Comparison of ENCODE assay signal across 9 cellular contexts in genomic region chr15:57610130-57610529, GRCh38. TPM values are rescaled to one million over a fixed set of nuclear protein-coding genes. Genes with fewer than 3 reads are reported as not detected.
A peak's percentile ranks its signal among the peaks of the same experiment; 100 is the strongest.
DNase-seq lines count a peak whose midpoint lies in the region; ATAC-seq, FAIRE-seq and TF ChIP-seq lines count a peak whose summit lies in the region.
"Had no signal": no experiment of that assay in that cellular context is flagged by ENCODE, and none has a peak within 500 bp of the region (broad histone marks: within the 10 kb centered on the region; RNA-seq: fewer than 3 reads in every experiment).

No MANE protein-coding gene starts in this region.

- peaks cover 70% of the 10 kb centered on the region for H3K4me1 ChIP-seq in PC-3 (ENCODE audit: insufficient read depth, low read length)
- peaks cover 45 to 50% (median 47%) of the 10 kb centered on the region in 3 donors for H3K4me1 ChIP-seq in pancreas

- no peaks in the 10 kb centered on the region for H3K9me3 ChIP-seq in PC-3 (ENCODE audit: low read length)
- no peaks in the 10 kb centered on the region for H3K9me3 ChIP-seq in pancreas

- no peaks in the 10 kb centered on the region for H3K36me3 Mint-ChIP-seq in immature natural killer cell

- H3K27me3 ChIP-seq in PC-3 (ENCODE audit: low read length) = no peaks in the 10 kb centered on the region
- no peaks in the 10 kb centered on the region for H3K27me3 ChIP-seq in pancreas

- no TSS peak for BruUV-seq in PC-3 (replicated peaks; lab: Mats Ljungman, UMichigan)

- H2AFZ ChIP-seq in PC-3 (ENCODE audit: low read length) = no peak overlapping the region

- no peaks in the 10 kb centered on the region for H3F3A ChIP-seq in PC-3 (ENCODE audit: low read length, unreplicated experiment)

- no peaks in the 10 kb centered on the region for H3K9me2 ChIP-seq in PC-3 (replicated peaks; ENCODE audit: low read length)

- H4K20me1 ChIP-seq in PC-3 (ENCODE audit: low read length) = no peaks in the 10 kb centered on the region

- no peaks in the 10 kb centered on the region for H3K4me1 Mint-ChIP-seq in immature natural killer cell

- no peaks in the 10 kb centered on the region; the same call in 1 of the 2 replicates for H3K79me2 ChIP-seq in PC-3 (ENCODE audit: low read length)

- intact Hi-C loops in PC-3 (cut with micrococcal nuclease) = no loop called here
- intact Hi-C loops in pancreas (cut with DNase I) = loop anchor here in 1 of 3 donors (5.0 kb wide), 1 partner anchor 53 kb away; no protein-coding TSS in a partner anchor

- H3K27ac ChIP-seq in PC-3 (ENCODE audit: low read length) (peak overlapping the region; percentile 95), pancreas (peak overlapping the region; percentile 51 to 69 (median 64))

- no peak overlapping the region for H3K27ac Mint-ChIP-seq in immature natural killer cell

- peak; percentile 91 for FAIRE-seq in pancreas (lab: Jason Lieb, UNC)

- CTCF ChIA-PET in PC-3 (lab: Charles Lee) = interaction anchor here (0.8 kb wide), 1 partner anchor 19 kb away, joined by 3 read pairs; no protein-coding TSS in a partner anchor

- no peak overlapping the region for H3K4me3 Mint-ChIP-seq in immature natural killer cell

- no peaks in the 10 kb centered on the region for H3K9me3 Mint-ChIP-seq in immature natural killer cell

- WGBS in pancreas, 2 donors = 13 to 14% methylated on average over 8 of the region's 8 CpGs

- H3K4me3 ChIP-seq in PC-3 (ENCODE audit: low read length) = peak overlapping the region; percentile 5; the same call in 1 of the 2 replicates
- no peak overlapping the region for H3K4me3 ChIP-seq in pancreas

- TF ChIP-seq CTCF in PC-3 (conservative IDR thresholded peaks at IDR 0.05; ENCODE audit: low read depth, low read length) (no peak), pancreas (IDR thresholded peaks at IDR 0.05) (no peak)

- ATAC-seq in PC-3 = peak; percentile 53
- ATAC-seq in pancreas = peak; percentile 72 to 85 (median 81)
- no peak for ATAC-seq in GM18520 (IDR thresholded peaks at IDR 0.05; ENCODE audit: unreplicated experiment)

- peaks cover 0 to 8% (median 8%) of the 10 kb centered on the region in 3 donors for H3K27me3 Mint-ChIP-seq in immature natural killer cell (ENCODE audit: low read depth in 3 of 3)

- H3K36me3 ChIP-seq in PC-3 (ENCODE audit: low read depth, low read length) = no peaks in the 10 kb centered on the region
- H3K36me3 ChIP-seq in pancreas = no peaks in the 10 kb centered on the region

- H3K4me2 ChIP-seq in PC-3 (ENCODE audit: low read length) = peak overlapping the region; percentile 73

- POLR2A ChIA-PET in PC-3 (lab: Charles Lee; ENCODE audit: unreplicated experiment) = no interaction called here

- peak; percentile 10 for DNase-seq in DMS79 (lab: John Stamatoyannopoulos, UW)
- DNase-seq in PC-3 = peak; percentile 93
- peak; percentile 3 for DNase-seq in fibroblast of peridontal ligament (ENCODE audit: extremely low read depth)
- peak; percentile 77 to 90 (median 84) for DNase-seq in pancreas
- DNase-seq in NCI-H2107 treated with DMSO at 0.1 percent for 48 hours (lab: John Stamatoyannopoulos, UW; ENCODE audit: unreplicated experiment) = no peak
- DNase-seq in activated CD8-positive, alpha-beta memory T cell treated with anti-CD3 and anti-CD28 coated beads, Interleukin-2, amount 50 U/mL, for 4 hours = no peak
- DNase-seq in immature natural killer cell = no peak
- DNase-seq: NCI-H524 treated with DMSO at 0.1 percent for 48 hours had no signal

- H3K9ac ChIP-seq in PC-3 (ENCODE audit: low read length) = peak overlapping the region; percentile 60

RNA-seq across cellular contexts. Expression of gene MYZAP, which starts 18.4 kb away (rescaled TPM):
- total RNA-seq in PC-3 (2014; rRNA removed) (3.5 and 6.0 TPM in 2 replicates), pancreas (10 to 100 TPM in 3 of 6 donors, 1 to 10 TPM in 3; 6.7 to 13.4 (median 9.7) TPM)
- polyA plus RNA-seq in pancreas (10 to 100 TPM in 1 of 2 donors, 1 to 10 TPM in 1; 5.4 to 10.0 TPM), immature natural killer cell (under 1 TPM in 1 of 3 donors, not detected in 2; 0.52 TPM)

Comparison
In these comparisons a context has a peak if more than half of its experiments do, and no peak if none do; other contexts are left out.
1. DNase-seq: peak in DMS79 (single experiment), PC-3 (single experiment), fibroblast of peridontal ligament (single experiment) and pancreas (6 of 6); none in NCI-H2107 treated with DMSO at 0.1 percent for 48 hours (single experiment), activated CD8-positive, alpha-beta memory T cell treated with anti-CD3 and anti-CD28 coated beads, Interleukin-2, amount 50 U/mL, for 4 hours (single experiment) and immature natural killer cell (0 of 3).